In genomic region chr3:6035626-6036025, GRCh38 we compare ENCODE assay signal across 33 cellular contexts.
"Had no signal": no experiment of that assay in that cellular context is flagged by ENCODE, and none has a peak within 500 bp of the region (broad histone marks: within the 10 kb centered on the region; RNA-seq: fewer than 3 reads in every experiment).

No MANE protein-coding gene starts in this region.

- ATAC-seq: activated CD8-positive, alpha-beta T cell treated with anti-CD3 and anti-CD28 coated beads for 36 hours; activated naive CD4-positive, alpha-beta T cell treated with anti-CD3 and anti-CD28 coated beads, Interleukin-2, amount 50 U/mL, for 72 hours; activated T-cell treated with anti-CD3 and anti-CD28 coated beads, Interleukin-2, amount 50 U/mL, for 4 hours; activated T-cell treated with anti-CD3 and anti-CD28 coated beads, Interleukin-2, amount 50 U/mL, for 72 hours; activated T-helper 17 cell treated with anti-CD3 and anti-CD28 coated beads, Interleukin-2, amount 50 U/mL, for 72 hours; body of pancreas had no signal

- FAIRE-seq: astrocyte, TTC549 had no signal

- H3K27ac ChIP-seq: adrenal gland, body of pancreas, brain microvascular endothelial cell, breast epithelium, VCaP had no signal

- H3K4me1 ChIP-seq: adrenal gland, body of pancreas, breast epithelium had no signal

- H3K4me3 ChIP-seq: adrenal gland, body of pancreas, breast epithelium had no signal

- H3K27me3 ChIP-seq: adrenal gland, body of pancreas, brain microvascular endothelial cell, breast epithelium had no signal

- H3K36me3 ChIP-seq: adrenal gland, brain microvascular endothelial cell, breast epithelium had no signal

- DNase-seq: activated B cell treated with CpG ODN at 0.5 μM for 24 hours; activated CD4-positive, alpha-beta memory T cell treated with anti-CD3 and anti-CD28 coated beads for 36 hours; activated CD4-positive, alpha-beta T cell treated with anti-CD3 and anti-CD28 coated beads for 4 hours; activated CD4-positive, alpha-beta T cell treated with anti-CD3 and anti-CD28 coated beads, Interleukin-2, amount 10 ng/mL, durations not matched to agents 24 days and 14 days; activated CD4-positive, alpha-beta T cell treated with anti-CD3 and anti-CD28 coated beads, Interleukin-2, amount 50 U/mL, for 1 hour; activated CD4-positive, alpha-beta T cell treated with anti-CD3 and anti-CD28 coated beads, Interleukin-2, amount 50 U/mL, for 4 hours; activated CD4-positive, CD25-positive, alpha-beta regulatory T cell treated with anti-CD3 and anti-CD28 coated beads, Interleukin-2, amount 50 U/mL, for 72 hours; activated CD8-positive, alpha-beta memory T cell treated with anti-CD3 and anti-CD28 coated beads, Interleukin-2, amount 50 U/mL, for 4 hours; activated CD8-positive, alpha-beta T cell treated with anti-CD3 and anti-CD28 coated beads for 36 hours; activated effector memory CD4-positive, alpha-beta T cell treated with anti-CD3 and anti-CD28 coated beads, Interleukin-2, amount 50 U/mL, for 16 hours; activated gamma-delta T cell treated with Interleukin-2 at 50 U/mL for 16 hours; activated naive CD4-positive, alpha-beta T cell; activated naive CD4-positive, alpha-beta T cell treated with anti-CD3 and anti-CD28 coated beads for 36 hours; activated naive CD8-positive, alpha-beta T cell treated with anti-CD3 and anti-CD28 coated beads for 36 hours; activated T-cell treated with anti-CD3 and anti-CD28 coated beads for 4 hours; activated T-cell treated with anti-CD3 and anti-CD28 coated beads, Interleukin-2, amount 50 U/mL, for 1 hour; activated T-cell treated with anti-CD3 and anti-CD28 coated beads, Interleukin-2, amount 50 U/mL, for 4 hours; activated T-cell treated with anti-CD3 and anti-CD28 coated beads, Interleukin-2, amount 50 U/mL, for 72 hours; adrenal gland; amniotic stem cell; aorta; body of pancreas; brain microvascular endothelial cell; central memory CD4-positive, alpha-beta T cell; T-helper 1 cell; T-helper 2 cell; T-helper 9 cell had no signal

- H3K9me3 ChIP-seq: adrenal gland, body of pancreas had no signal
